ENCODE assay signal across 8 cellular contexts in genomic region chr3:63863150-63864007, GRCh38. TPM values are rescaled to one million over a fixed set of nuclear protein-coding genes. Genes with fewer than 3 reads are reported as not detected.
DNase-seq lines count a peak whose midpoint lies in the region; FAIRE-seq and TF ChIP-seq lines count a peak whose summit lies in the region.

A gene with protein sequence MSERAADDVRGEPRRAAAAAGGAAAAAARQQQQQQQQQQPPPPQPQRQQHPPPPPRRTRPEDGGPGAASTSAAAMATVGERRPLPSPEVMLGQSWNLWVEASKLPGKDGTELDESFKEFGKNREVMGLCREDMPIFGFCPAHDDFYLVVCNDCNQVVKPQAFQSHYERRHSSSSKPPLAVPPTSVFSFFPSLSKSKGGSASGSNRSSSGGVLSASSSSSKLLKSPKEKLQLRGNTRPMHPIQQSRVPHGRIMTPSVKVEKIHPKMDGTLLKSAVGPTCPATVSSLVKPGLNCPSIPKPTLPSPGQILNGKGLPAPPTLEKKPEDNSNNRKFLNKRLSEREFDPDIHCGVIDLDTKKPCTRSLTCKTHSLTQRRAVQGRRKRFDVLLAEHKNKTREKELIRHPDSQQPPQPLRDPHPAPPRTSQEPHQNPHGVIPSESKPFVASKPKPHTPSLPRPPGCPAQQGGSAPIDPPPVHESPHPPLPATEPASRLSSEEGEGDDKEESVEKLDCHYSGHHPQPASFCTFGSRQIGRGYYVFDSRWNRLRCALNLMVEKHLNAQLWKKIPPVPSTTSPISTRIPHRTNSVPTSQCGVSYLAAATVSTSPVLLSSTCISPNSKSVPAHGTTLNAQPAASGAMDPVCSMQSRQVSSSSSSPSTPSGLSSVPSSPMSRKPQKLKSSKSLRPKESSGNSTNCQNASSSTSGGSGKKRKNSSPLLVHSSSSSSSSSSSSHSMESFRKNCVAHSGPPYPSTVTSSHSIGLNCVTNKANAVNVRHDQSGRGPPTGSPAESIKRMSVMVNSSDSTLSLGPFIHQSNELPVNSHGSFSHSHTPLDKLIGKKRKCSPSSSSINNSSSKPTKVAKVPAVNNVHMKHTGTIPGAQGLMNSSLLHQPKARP (plus strand): TSS chr3:63863867. CDS start chr3:63912599, 48,732 bp downstream.
Gene THOC7 (minus strand): TSS chr3:63863805. CDS start chr3:63863790, 15 bp downstream.

- no peaks in the 10 kb centered on the region for H3K9me3 ChIP-seq in MG63

- H3K27me3 ChIP-seq in MG63 (no peaks in the 10 kb centered on the region), layer of hippocampus (ENCODE audit: control insufficient read depth, insufficient read depth, low read length) (no peaks in the 10 kb centered on the region)

- H3K27ac ChIP-seq in layer of hippocampus (ENCODE audit: low read depth, low read length): peak within 1 kb of the TSS; percentile 69

- FAIRE-seq in GM12892 (lab: Jason Lieb, UNC): no peak
- no peak for FAIRE-seq in H54 (lab: Jason Lieb, UNC)

- peaks cover 5% of the 10 kb centered on the region; the same call in 1 of the 2 replicates for H3K36me3 ChIP-seq in MG63

- TF ChIP-seq POLR2A in GM12892 (IDR thresholded peaks at IDR 0.05; ENCODE audit: low read depth, low read length) (peak; percentile 52; the same call in 1 of the 2 replicates), H54 (IDR thresholded peaks at IDR 0.05; ENCODE audit: low read depth, low read length) (peak; percentile 57)

- peak within 1 kb of the TSS; percentile 88 for H3K4me3 ChIP-seq in MG63

- peak; percentile 51 for DNase-seq in GM12892 (ENCODE audit: insufficient read length)
- DNase-seq in H54 (ENCODE audit: insufficient read length, low spot score): peak; percentile 61
- DNase-seq in MG63: peak; percentile 66
- peak; percentile 36 to 44 for DNase-seq in activated CD4-positive, alpha-beta T cell treated with anti-CD3 and anti-CD28 coated beads for 24 hours (ENCODE audit: low read depth in 2 of 2)
- DNase-seq in cerebellum (ENCODE audit: low spot score): peak; percentile 68
- peak; percentile 56 to 62 for DNase-seq in stimulated activated CD4-positive, alpha-beta T cell treated with anti-CD3 and anti-CD28 coated beads, Interleukin-1b, Interleukin-23, amount 100 ng/mL, for 4 hours (ENCODE audit: low read depth in 2 of 2)
- no peak for DNase-seq in DMS114 treated with DMSO at 0.1 percent for 48 hours (lab: John Stamatoyannopoulos, UW; ENCODE audit: unreplicated experiment)

RNA-seq across cellular contexts. Expression of the first gene that starts in this region (rescaled TPM):
- polyA plus RNA-seq in GM12892 (2012; ENCODE audit: missing spikeins): 8.0 TPM
- total RNA-seq in MG63 (2014; rRNA removed; shearing (Covaris generic); ENCODE audit: low replicate concordance): 0.37 and 6.0 TPM in 2 replicates
- total RNA-seq in cerebellum: 26.7 TPM

RNA-seq across cellular contexts. Expression of gene THOC7, which starts in this region (rescaled TPM):
- polyA plus RNA-seq in GM12892 (2012; ENCODE audit: missing spikeins): 178 TPM
- 84.0 and 186 TPM in 2 replicates for total RNA-seq in MG63 (2014; rRNA removed; shearing (Covaris generic); ENCODE audit: low replicate concordance)
- 32.9 TPM for total RNA-seq in cerebellum
